Comparison of ENCODE assay signal across 1 cellular context in the genomic region with DNA sequence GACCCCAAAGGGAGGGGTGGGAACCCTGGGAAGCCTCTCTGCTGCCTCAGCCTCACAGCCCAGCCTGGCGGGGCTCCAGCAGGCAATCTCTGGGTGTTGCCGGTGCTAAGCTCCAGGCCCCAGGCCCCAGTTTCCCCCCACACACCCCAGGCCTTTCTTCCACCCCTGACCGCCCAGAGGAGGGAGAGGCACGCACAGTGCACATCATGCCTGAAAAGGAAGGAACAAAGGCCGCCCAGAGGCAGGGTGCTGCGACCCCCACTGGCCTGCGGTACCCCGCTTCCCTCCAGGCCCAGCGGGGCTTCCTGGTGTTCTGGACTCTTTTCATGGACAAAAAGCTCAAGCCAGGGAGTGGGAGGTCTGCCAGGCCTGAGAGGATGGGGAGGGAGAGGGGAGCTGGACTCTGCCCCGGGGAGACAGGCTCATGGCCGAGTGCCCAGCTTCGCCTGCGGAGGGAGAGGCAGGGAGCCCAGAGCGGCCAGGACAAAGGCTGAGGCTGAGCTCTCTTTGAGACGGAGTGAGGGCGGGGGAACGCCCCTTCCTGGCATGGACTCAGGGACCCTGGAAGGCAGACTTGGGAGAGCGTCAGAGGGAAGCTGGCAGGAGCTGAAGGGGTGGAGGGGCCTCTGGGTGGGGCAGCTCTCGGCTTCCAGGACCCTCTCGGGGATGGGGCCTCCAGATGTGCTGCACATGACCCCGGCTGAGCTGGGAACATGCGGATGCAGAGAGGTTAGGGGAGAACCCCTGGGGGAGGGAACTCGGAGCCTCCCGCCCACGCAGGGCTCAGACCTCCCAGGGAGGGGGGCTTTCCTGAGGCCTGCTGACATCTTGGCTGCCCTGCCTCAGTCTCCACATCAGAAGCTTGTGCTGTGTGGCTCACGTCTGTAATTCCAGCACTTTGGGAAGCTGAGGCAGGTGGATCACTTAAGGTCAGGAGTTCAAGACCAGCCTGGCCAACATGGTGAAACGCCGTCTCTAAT.
TF ChIP-seq lines count a peak whose summit lies in the region.

No MANE protein-coding gene starts in this region.

TF ChIP-seq in HepG2, 621 proteins besides CTCF, POLR2A, EP300 and RAD21 (continued from another document and continues in another):
- TF ChIP-seq, protein P1, sequence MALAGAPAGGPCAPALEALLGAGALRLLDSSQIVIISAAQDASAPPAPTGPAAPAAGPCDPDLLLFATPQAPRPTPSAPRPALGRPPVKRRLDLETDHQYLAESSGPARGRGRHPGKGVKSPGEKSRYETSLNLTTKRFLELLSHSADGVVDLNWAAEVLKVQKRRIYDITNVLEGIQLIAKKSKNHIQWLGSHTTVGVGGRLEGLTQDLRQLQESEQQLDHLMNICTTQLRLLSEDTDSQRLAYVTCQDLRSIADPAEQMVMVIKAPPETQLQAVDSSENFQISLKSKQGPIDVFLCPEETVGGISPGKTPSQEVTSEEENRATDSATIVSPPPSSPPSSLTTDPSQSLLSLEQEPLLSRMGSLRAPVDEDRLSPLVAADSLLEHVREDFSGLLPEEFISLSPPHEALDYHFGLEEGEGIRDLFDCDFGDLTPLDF (CRISPR knock-in tag; IDR thresholded peaks at IDR 0.05), result no peak
- TF ChIP-seq, protein P2, sequence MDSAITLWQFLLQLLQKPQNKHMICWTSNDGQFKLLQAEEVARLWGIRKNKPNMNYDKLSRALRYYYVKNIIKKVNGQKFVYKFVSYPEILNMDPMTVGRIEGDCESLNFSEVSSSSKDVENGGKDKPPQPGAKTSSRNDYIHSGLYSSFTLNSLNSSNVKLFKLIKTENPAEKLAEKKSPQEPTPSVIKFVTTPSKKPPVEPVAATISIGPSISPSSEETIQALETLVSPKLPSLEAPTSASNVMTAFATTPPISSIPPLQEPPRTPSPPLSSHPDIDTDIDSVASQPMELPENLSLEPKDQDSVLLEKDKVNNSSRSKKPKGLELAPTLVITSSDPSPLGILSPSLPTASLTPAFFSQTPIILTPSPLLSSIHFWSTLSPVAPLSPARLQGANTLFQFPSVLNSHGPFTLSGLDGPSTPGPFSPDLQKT (CRISPR knock-in tag; IDR thresholded peaks at IDR 0.05; ENCODE audit: borderline replicate concordance), result no peak
- no peak for TF ChIP-seq ZNF790 (CRISPR knock-in tag; IDR thresholded peaks at IDR 0.05; ENCODE audit: borderline replicate concordance)
- TF ChIP-seq, protein P3, sequence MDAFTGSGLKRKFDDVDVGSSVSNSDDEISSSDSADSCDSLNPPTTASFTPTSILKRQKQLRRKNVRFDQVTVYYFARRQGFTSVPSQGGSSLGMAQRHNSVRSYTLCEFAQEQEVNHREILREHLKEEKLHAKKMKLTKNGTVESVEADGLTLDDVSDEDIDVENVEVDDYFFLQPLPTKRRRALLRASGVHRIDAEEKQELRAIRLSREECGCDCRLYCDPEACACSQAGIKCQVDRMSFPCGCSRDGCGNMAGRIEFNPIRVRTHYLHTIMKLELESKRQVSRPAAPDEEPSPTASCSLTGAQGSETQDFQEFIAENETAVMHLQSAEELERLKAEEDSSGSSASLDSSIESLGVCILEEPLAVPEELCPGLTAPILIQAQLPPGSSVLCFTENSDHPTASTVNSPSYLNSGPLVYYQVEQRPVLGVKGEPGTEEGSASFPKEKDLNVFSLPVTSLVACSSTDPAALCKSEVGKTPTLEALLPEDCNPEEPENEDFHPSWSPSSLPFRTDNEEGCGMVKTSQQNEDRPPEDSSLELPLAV (CRISPR knock-in tag; conservative IDR thresholded peaks at IDR 0.05; ENCODE audit: low read depth), result no peak
- TF ChIP-seq ZNF34 (CRISPR knock-in tag; IDR thresholded peaks at IDR 0.05; ENCODE audit: borderline replicate concordance), result no peak
- no peak for TF ChIP-seq RNF2 (conservative IDR thresholded peaks at IDR 0.05; ENCODE audit: low read depth)
- no peak for TF ChIP-seq MYNN (CRISPR knock-in tag; IDR thresholded peaks at IDR 0.05; ENCODE audit: low read depth)
- 0 out of 2 replicates have a peak, but pooled peaks have one; percentile 19 for TF ChIP-seq SIX4 (CRISPR knock-in tag; IDR thresholded peaks at IDR 0.05)
- no peak for TF ChIP-seq ZNF460 (CRISPR knock-in tag; IDR thresholded peaks at IDR 0.05; ENCODE audit: borderline replicate concordance)
- no peak for TF ChIP-seq CEBPG (CRISPR knock-in tag; IDR thresholded peaks at IDR 0.05)
- no peak for TF ChIP-seq PPARG (CRISPR knock-in tag; conservative IDR thresholded peaks at IDR 0.05)
- TF ChIP-seq, protein P4, sequence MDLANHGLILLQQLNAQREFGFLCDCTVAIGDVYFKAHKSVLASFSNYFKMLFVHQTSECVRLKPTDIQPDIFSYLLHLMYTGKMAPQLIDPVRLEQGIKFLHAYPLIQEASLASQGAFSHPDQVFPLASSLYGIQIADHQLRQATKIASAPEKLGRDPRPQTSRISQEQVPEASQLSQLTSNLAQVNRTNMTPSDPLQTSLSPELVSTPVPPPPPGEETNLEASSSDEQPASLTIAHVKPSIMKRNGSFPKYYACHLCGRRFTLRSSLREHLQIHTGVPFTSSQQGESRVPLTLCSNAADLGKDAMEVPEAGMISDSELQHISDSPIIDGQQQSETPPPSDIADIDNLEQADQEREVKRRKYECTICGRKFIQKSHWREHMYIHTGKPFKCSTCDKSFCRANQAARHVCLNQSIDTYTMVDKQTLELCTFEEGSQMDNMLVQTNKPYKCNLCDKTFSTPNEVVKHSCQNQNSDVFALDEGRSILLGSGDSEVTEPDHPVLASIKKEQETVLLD (CRISPR knock-in tag; IDR thresholded peaks at IDR 0.05; ENCODE audit: low read depth), result no peak
- TF ChIP-seq, protein P5, sequence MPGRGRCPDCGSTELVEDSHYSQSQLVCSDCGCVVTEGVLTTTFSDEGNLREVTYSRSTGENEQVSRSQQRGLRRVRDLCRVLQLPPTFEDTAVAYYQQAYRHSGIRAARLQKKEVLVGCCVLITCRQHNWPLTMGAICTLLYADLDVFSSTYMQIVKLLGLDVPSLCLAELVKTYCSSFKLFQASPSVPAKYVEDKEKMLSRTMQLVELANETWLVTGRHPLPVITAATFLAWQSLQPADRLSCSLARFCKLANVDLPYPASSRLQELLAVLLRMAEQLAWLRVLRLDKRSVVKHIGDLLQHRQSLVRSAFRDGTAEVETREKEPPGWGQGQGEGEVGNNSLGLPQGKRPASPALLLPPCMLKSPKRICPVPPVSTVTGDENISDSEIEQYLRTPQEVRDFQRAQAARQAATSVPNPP (CRISPR knock-in tag; IDR thresholded peaks at IDR 0.05), result no peak
- 0 out of 2 replicates have a peak, but pooled peaks have one; percentile 47 for TF ChIP-seq ZFP36L1 (CRISPR knock-in tag; IDR thresholded peaks at IDR 0.05)
- TF ChIP-seq, protein P6, sequence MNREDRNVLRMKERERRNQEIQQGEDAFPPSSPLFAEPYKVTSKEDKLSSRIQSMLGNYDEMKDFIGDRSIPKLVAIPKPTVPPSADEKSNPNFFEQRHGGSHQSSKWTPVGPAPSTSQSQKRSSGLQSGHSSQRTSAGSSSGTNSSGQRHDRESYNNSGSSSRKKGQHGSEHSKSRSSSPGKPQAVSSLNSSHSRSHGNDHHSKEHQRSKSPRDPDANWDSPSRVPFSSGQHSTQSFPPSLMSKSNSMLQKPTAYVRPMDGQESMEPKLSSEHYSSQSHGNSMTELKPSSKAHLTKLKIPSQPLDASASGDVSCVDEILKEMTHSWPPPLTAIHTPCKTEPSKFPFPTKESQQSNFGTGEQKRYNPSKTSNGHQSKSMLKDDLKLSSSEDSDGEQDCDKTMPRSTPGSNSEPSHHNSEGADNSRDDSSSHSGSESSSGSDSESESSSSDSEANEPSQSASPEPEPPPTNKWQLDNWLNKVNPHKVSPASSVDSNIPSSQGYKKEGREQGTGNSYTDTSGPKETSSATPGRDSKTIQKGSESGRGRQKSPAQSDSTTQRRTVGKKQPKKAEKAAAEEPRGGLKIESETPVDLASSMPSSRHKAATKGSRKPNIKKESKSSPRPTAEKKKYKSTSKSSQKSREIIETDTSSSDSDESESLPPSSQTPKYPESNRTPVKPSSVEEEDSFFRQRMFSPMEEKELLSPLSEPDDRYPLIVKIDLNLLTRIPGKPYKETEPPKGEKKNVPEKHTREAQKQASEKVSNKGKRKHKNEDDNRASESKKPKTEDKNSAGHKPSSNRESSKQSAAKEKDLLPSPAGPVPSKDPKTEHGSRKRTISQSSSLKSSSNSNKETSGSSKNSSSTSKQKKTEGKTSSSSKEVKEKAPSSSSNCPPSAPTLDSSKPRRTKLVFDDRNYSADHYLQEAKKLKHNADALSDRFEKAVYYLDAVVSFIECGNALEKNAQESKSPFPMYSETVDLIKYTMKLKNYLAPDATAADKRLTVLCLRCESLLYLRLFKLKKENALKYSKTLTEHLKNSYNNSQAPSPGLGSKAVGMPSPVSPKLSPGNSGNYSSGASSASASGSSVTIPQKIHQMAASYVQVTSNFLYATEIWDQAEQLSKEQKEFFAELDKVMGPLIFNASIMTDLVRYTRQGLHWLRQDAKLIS (CRISPR knock-in tag; IDR thresholded peaks at IDR 0.05), result no peak
- TF ChIP-seq RXRA (CRISPR knock-in tag; IDR thresholded peaks at IDR 0.05), result no peak; the same call in 1 of the 2 replicates
- no peak for TF ChIP-seq SMAD3 (CRISPR knock-in tag; IDR thresholded peaks at IDR 0.05)
- no peak for TF ChIP-seq SUZ12 (IDR thresholded peaks at IDR 0.05; ENCODE audit: low read depth, low read length)
- TF ChIP-seq SALL2 (CRISPR knock-in tag; IDR thresholded peaks at IDR 0.05), result 0 out of 2 replicates have a peak, but pooled peaks have one; percentile 30
- no peak for TF ChIP-seq SRSF9 (IDR thresholded peaks at IDR 0.05; ENCODE audit: borderline replicate concordance, insufficient read depth, low read depth, low read length, poor library complexity, severe bottlenecking)
- TF ChIP-seq MTA3 (CRISPR knock-in tag; IDR thresholded peaks at IDR 0.05), result no peak
- TF ChIP-seq, protein P7, sequence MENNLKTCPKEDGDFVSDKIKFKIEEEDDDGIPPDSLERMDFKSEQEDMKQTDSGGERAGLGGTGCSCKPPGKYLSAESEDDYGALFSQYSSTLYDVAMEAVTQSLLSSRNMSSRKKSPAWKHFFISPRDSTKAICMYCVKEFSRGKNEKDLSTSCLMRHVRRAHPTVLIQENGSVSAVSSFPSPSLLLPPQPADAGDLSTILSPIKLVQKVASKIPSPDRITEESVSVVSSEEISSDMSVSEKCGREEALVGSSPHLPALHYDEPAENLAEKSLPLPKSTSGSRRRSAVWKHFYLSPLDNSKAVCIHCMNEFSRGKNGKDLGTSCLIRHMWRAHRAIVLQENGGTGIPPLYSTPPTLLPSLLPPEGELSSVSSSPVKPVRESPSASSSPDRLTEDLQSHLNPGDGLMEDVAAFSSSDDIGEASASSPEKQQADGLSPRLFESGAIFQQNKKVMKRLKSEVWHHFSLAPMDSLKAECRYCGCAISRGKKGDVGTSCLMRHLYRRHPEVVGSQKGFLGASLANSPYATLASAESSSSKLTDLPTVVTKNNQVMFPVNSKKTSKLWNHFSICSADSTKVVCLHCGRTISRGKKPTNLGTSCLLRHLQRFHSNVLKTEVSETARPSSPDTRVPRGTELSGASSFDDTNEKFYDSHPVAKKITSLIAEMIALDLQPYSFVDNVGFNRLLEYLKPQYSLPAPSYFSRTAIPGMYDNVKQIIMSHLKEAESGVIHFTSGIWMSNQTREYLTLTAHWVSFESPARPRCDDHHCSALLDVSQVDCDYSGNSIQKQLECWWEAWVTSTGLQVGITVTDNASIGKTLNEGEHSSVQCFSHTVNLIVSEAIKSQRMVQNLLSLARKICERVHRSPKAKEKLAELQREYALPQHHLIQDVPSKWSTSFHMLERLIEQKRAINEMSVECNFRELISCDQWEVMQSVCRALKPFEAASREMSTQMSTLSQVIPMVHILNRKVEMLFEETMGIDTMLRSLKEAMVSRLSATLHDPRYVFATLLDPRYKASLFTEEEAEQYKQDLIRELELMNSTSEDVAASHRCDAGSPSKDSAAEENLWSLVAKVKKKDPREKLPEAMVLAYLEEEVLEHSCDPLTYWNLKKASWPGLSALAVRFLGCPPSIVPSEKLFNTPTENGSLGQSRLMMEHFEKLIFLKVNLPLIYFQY (CRISPR knock-in tag; IDR thresholded peaks at IDR 0.05; ENCODE audit: borderline replicate concordance), result no peak
- TF ChIP-seq, protein P8, sequence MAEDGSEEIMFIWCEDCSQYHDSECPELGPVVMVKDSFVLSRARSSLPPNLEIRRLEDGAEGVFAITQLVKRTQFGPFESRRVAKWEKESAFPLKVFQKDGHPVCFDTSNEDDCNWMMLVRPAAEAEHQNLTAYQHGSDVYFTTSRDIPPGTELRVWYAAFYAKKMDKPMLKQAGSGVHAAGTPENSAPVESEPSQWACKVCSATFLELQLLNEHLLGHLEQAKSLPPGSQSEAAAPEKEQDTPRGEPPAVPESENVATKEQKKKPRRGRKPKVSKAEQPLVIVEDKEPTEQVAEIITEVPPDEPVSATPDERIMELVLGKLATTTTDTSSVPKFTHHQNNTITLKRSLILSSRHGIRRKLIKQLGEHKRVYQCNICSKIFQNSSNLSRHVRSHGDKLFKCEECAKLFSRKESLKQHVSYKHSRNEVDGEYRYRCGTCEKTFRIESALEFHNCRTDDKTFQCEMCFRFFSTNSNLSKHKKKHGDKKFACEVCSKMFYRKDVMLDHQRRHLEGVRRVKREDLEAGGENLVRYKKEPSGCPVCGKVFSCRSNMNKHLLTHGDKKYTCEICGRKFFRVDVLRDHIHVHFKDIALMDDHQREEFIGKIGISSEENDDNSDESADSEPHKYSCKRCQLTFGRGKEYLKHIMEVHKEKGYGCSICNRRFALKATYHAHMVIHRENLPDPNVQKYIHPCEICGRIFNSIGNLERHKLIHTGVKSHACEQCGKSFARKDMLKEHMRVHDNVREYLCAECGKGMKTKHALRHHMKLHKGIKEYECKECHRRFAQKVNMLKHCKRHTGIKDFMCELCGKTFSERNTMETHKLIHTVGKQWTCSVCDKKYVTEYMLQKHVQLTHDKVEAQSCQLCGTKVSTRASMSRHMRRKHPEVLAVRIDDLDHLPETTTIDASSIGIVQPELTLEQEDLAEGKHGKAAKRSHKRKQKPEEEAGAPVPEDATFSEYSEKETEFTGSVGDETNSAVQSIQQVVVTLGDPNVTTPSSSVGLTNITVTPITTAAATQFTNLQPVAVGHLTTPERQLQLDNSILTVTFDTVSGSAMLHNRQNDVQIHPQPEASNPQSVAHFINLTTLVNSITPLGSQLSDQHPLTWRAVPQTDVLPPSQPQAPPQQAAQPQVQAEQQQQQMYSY (CRISPR knock-in tag; IDR thresholded peaks at IDR 0.05), result peak; percentile 84; the same call in 1 of the 2 replicates
- TF ChIP-seq, protein P9, sequence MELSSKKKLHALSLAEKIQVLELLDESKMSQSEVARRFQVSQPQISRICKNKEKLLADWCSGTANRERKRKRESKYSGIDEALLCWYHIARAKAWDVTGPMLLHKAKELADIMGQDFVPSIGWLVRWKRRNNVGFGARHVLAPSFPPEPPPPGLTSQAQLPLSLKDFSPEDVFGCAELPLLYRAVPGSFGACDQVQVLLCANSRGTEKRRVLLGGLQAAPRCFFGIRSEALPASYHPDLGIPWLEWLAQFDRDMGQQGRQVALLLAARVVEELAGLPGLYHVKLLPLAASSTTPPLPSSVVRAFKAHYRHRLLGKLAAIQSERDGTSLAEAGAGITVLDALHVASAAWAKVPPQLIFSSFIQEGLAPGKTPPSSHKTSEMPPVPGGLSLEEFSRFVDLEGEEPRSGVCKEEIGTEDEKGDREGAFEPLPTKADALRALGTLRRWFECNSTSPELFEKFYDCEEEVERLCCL (CRISPR knock-in tag; IDR thresholded peaks at IDR 0.05; ENCODE audit: borderline replicate concordance), result no peak
- no peak for TF ChIP-seq MAFF (IDR thresholded peaks at IDR 0.05; ENCODE audit: low read depth, low read length)
- TF ChIP-seq ZNF335 (CRISPR knock-in tag; IDR thresholded peaks at IDR 0.05), result no peak
- TF ChIP-seq, protein P10, sequence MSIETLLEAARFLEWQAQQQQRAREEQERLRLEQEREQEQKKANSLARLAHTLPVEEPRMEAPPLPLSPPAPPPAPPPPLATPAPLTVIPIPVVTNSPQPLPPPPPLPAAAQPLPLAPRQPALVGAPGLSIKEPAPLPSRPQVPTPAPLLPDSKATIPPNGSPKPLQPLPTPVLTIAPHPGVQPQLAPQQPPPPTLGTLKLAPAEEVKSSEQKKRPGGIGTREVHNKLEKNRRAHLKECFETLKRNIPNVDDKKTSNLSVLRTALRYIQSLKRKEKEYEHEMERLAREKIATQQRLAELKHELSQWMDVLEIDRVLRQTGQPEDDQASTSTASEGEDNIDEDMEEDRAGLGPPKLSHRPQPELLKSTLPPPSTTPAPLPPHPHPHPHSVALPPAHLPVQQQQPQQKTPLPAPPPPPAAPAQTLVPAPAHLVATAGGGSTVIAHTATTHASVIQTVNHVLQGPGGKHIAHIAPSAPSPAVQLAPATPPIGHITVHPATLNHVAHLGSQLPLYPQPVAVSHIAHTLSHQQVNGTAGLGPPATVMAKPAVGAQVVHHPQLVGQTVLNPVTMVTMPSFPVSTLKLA (IDR thresholded peaks at IDR 0.05), result no peak
